ENCODE assay signal across 11 cellular contexts in the genomic region with DNA sequence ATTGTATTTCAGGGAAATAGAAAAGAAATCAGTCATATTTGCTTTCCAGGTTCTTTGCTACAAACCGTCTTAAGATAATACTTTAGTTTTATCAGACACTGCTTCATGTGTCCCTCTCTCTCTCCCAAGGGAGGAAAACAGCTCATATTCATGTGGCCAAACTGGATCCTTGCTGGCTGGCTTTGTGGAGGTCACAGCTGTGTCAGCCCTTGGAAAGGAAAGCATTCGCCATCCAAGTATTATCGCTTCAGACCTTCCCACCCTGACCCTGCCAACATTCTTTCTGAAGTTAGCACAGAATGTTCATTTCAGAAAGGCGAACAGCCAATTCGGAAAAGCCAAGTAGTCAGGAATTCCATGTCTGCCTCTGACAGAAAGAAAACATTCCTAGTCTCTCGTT.
DNase-seq lines count a peak whose midpoint lies in the region; ATAC-seq and TF ChIP-seq lines count a peak whose summit lies in the region.
"Had no signal": no experiment of that assay in that cellular context is flagged by ENCODE, and none has a peak within 500 bp of the region (broad histone marks: within the 10 kb centered on the region; RNA-seq: fewer than 3 reads in every experiment).

No MANE protein-coding gene starts in this region.

- TF ChIP-seq POLR2A in gastrocnemius medialis (IDR thresholded peaks at IDR 0.05), result peak; percentile 23 to 64

- H3K4me3 ChIP-seq in dorsolateral prefrontal cortex, result peak overlapping the region in 1 of 59 donors; percentile 2
- peak overlapping the region; percentile 2 to 40 (median 6) for H3K4me3 ChIP-seq in gastrocnemius medialis

- no peak for TF ChIP-seq CTCF in C4-2B (conservative IDR thresholded peaks at IDR 0.05)
- TF ChIP-seq CTCF in dorsolateral prefrontal cortex (IDR thresholded peaks at IDR 0.05 in 54 of 56, conservative IDR thresholded peaks at IDR 0.05 in 2 of 56; ENCODE audit: low read depth in 1 of 56, partially characterized antibody in 56 of 56), result no peak
- TF ChIP-seq CTCF in gastrocnemius medialis (IDR thresholded peaks at IDR 0.05 in 4 of 5, conservative IDR thresholded peaks at IDR 0.05 in 1 of 5), result no peak

- intact Hi-C loops in dorsolateral prefrontal cortex (cut with DNase I) (no loop called here), gastrocnemius medialis (cut with DNase I; ENCODE audit: low total_unique reads) (loop anchor here (2.0 to 5.0 kb wide), 3 partner anchors 63 to 232 kb away; no protein-coding TSS in a partner anchor)

- DNase-seq in dorsolateral prefrontal cortex (no peak), left kidney (ENCODE audit: low read depth, low spot score) (peak; percentile 18), gastrocnemius medialis (peak; percentile 92), NCI-H82 (lab: John Stamatoyannopoulos, UW) (no peak), NCI-H748 (lab: John Stamatoyannopoulos, UW; ENCODE audit: unreplicated experiment) (no peak), kidney tubule cell (ENCODE audit: low spot score) (no peak)
- DNase-seq: activated effector memory CD4-positive, alpha-beta T cell treated with Interleukin-2 at 50 U/mL for 16 hours; effector memory CD4-positive, alpha-beta T cell had no signal

- in situ Hi-C loops in gastrocnemius medialis (cut with MboI; ENCODE audit: low sequenced_read_pairs in 4 of 4), result loop anchor here in 1 of 4 donors (10.0 kb wide), 1 partner anchor 65 kb away; no protein-coding TSS in a partner anchor

- no peaks in the 10 kb centered on the region for H3K9me3 ChIP-seq in gastrocnemius medialis

- H3K4me1 ChIP-seq in gastrocnemius medialis, result peaks cover 49 to 65% of the 10 kb centered on the region in 2 donors

- no peaks in the 10 kb centered on the region for H3K27me3 ChIP-seq in dorsolateral prefrontal cortex
- no peaks in the 10 kb centered on the region for H3K27me3 ChIP-seq in gastrocnemius medialis

- H3K27ac ChIP-seq in C4-2B, result peak overlapping the region; percentile 36; the same call in 1 of the 2 replicates
- H3K27ac ChIP-seq in dorsolateral prefrontal cortex, result peak overlapping the region in 35 of 59 donors; percentile 4 to 78 (median 44)
- H3K27ac ChIP-seq in gastrocnemius medialis, result peak overlapping the region; percentile 89 to 93 (median 91)

- no peaks in the 10 kb centered on the region for H3K36me3 ChIP-seq in gastrocnemius medialis

- ATAC-seq in gastrocnemius medialis, result peak; percentile 92
- no peak for ATAC-seq in HG03439 (IDR thresholded peaks at IDR 0.05; ENCODE audit: unreplicated experiment)
- ATAC-seq: WTC11 had no signal

Comparison
In these comparisons a context has a peak if more than half of its experiments do, and no peak if none do; other contexts are left out.
1. H3K27ac ChIP-seq: peak in every context shown above with its lines; median percentile 91 in gastrocnemius medialis; 44 in dorsolateral prefrontal cortex; 36 in C4-2B.
2. DNase-seq: peak in left kidney (single experiment) and gastrocnemius medialis (2 of 2); none in dorsolateral prefrontal cortex (0 of 10), NCI-H82 (single experiment), NCI-H748 (single experiment) and kidney tubule cell (single experiment).